In the genomic region with DNA sequence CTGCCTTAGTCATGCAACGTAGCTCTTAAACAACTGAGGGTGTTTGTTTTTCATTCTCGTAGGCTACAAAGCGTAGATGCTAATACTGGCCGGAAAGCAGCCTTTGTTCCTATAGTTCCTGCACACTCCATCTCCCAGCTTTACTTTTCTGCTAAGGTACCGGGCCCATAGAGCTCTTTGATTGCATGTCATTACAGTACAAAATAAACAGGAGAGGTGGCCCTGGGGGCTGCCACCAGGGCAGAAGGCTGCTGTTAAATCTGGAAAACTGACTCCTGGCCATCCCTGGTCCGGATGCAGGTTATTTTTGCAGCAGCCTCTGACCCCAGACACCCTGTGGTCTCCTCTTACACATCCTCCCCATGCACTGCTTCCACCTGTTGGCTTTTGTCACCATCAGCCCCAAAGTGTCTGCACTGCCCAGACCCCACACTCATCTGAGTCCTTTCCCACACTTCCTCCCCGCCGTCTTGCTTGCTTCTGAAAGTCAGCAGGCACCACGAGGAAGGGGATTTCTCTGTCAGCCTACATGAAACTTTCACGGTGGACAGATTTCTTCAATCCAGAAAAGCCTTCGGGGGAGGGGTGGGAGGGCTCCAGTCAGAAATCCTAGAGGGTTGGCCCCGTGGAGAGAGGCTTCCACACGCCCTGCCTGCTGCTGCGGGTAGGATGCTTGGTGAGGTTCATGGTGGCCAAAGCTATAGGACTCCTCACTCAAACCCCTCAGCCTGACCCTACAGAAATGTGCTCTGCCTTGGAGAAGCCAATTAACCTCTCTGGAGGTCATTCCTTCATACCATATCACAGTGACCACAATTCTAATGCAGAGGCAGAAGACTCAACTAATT, we compare ENCODE assay signal across 13 cellular contexts.
A peak's percentile ranks its signal among the peaks of the same experiment; 100 is the strongest.
DNase-seq lines count a peak whose midpoint lies in the region; ATAC-seq, FAIRE-seq and TF ChIP-seq lines count a peak whose summit lies in the region.
"Had no signal": no experiment of that assay in that cellular context is flagged by ENCODE, and none has a peak within 500 bp of the region (broad histone marks: within the 10 kb centered on the region; RNA-seq: fewer than 3 reads in every experiment).

No MANE protein-coding gene starts in this region.

- H3K4me3 Mint-ChIP-seq in glutamatergic neuron (ENCODE audit: unreplicated experiment), result no peak overlapping the region
- H3K4me3 Mint-ChIP-seq in activated CD4-positive, alpha-beta T cell treated with anti-CD3 and anti-CD28 coated beads for 36 hours, result no peak overlapping the region
- H3K4me3 Mint-ChIP-seq: mesothelial cell of epicardium had no signal

- H4K20me1 ChIP-seq in H1 (replicated peaks in 1 of 2; ENCODE audit: control insufficient read depth in 1 of 2, insufficient read depth in 2 of 2, low read length in 2 of 2), result no peaks in the 10 kb centered on the region

- no peak overlapping the region for H3K14ac ChIP-seq in H1 (ENCODE audit: insufficient read length)

- no peaks in the 10 kb centered on the region for H3K27me3 ChIP-seq in left ventricle myocardium inferior (ENCODE audit: low read depth)
- H3K27me3 ChIP-seq in H1 (replicated peaks in 1 of 4; ENCODE audit: control insufficient read depth in 3 of 4, extremely low read depth in 1 of 4, insufficient read depth in 3 of 4, low read length in 3 of 4), result no peaks in the 10 kb centered on the region; a peak in 1 of 7 replicates
- no peaks in the 10 kb centered on the region for H3K27me3 ChIP-seq in heart left ventricle

- H3K4ac ChIP-seq in H1 (replicated peaks; ENCODE audit: insufficient read length, low read depth, low read length), result no peak overlapping the region

- H2BK15ac ChIP-seq in H1 (ENCODE audit: low read length), result no peak overlapping the region

- H3K9ac ChIP-seq in H1 (replicated peaks in 1 of 4; ENCODE audit: extremely low read depth in 1 of 4, low read depth in 3 of 4, low read length in 3 of 4), result no peak overlapping the region

- no peak overlapping the region for H4K5ac ChIP-seq in H1 (ENCODE audit: insufficient read length, low read depth, low read length)

- H3K4me1 ChIP-seq in left ventricle myocardium inferior (peaks cover 8% of the 10 kb centered on the region), H1 (replicated peaks in 1 of 4; ENCODE audit: control insufficient read depth in 3 of 4, insufficient read depth in 4 of 4, low read length in 3 of 4) (peaks cover 0 to 12% (median 7%) of the 10 kb centered on the region in 4 experiments; a peak in 5 of 7 replicates), heart left ventricle (peaks cover 0 to 14% (median 3%) of the 10 kb centered on the region in 12 donors)

- H2AK5ac ChIP-seq in H1 (ENCODE audit: low read depth, low read length), result no peak overlapping the region

- CTCF ChIA-PET in H1 (lab: Charles Lee; ENCODE audit: partially characterized antibody), result interaction anchor here (1.0 to 1.4 kb wide), 6 partner anchors 15 to 577 kb away, joined by 3 to 5 read pairs (median 3); no protein-coding TSS in a partner anchor
- CTCF ChIA-PET in activated CD4-positive, alpha-beta T cell treated with anti-CD3 and anti-CD28 coated beads for 36 hours (lab: Charles Lee), result interaction anchor here (0.7 to 1.0 kb wide), 2 partner anchors 11 to 22 kb away, joined by 4 to 5 read pairs; no protein-coding TSS in a partner anchor

- H3K79me2 ChIP-seq in H1 (ENCODE audit: control insufficient read depth in 1 of 2, insufficient read depth in 2 of 2, low read length in 2 of 2), result no peaks in the 10 kb centered on the region

- H3K23ac ChIP-seq in H1 (ENCODE audit: insufficient read length), result no peak overlapping the region

- no peak for DNase-seq in left ventricle myocardium inferior
- DNase-seq in left cardiac atrium, result no peak
- no peak for DNase-seq in H1 (ENCODE audit: low read depth in 1 of 2, low spot score in 2 of 2)
- DNase-seq in DMS114 treated with DMSO at 0.1 percent for 48 hours (lab: John Stamatoyannopoulos, UW; ENCODE audit: unreplicated experiment), result no peak
- DNase-seq in glutamatergic neuron, result no peak
- no peak for DNase-seq in activated CD4-positive, alpha-beta T cell treated with anti-CD3 and anti-CD28 coated beads for 36 hours
- no peak for DNase-seq in heart left ventricle
- DNase-seq: activated naive CD4-positive, alpha-beta T cell treated with Interleukin-2 at 50 U/mL for 16 hours; cortex of kidney; NCI-H1436 had no signal

- intact Hi-C loops in left ventricle myocardium inferior (cut with micrococcal nuclease) (no loop called here), left cardiac atrium (cut with DNase I) (no loop called here), heart left ventricle (cut with DNase I) (no loop called here)
- intact Hi-C loops in activated CD4-positive, alpha-beta T cell treated with anti-CD3 and anti-CD28 coated beads for 36 hours (cut with DNase I, micrococcal nuclease), result no loop called here

- H3K79me1 ChIP-seq in H1 (ENCODE audit: low read depth, low read length), result no peaks in the 10 kb centered on the region

- H2AFZ ChIP-seq in H1 (ENCODE audit: low read length), result peak overlapping the region; percentile 49; the same call in 1 of the 2 replicates

- TF ChIP-seq CTCF in left ventricle myocardium inferior (IDR thresholded peaks at IDR 0.05; ENCODE audit: borderline replicate concordance) (no peak), H1 (IDR thresholded peaks at IDR 0.05; ENCODE audit: control extremely low read depth in 1 of 3, insufficient read depth in 1 of 3, low read depth in 1 of 3, low read length in 3 of 3) (no peak), glutamatergic neuron (IDR thresholded peaks at IDR 0.05; ENCODE audit: partially characterized antibody, unreplicated experiment) (no peak), heart left ventricle (IDR thresholded peaks at IDR 0.05) (no peak)

- no peaks in the 10 kb centered on the region for H3K23me2 ChIP-seq in H1 (ENCODE audit: low read depth, low read length)

- no peak for TF ChIP-seq EP300 in H1 (IDR thresholded peaks at IDR 0.05; ENCODE audit: borderline replicate concordance in 1 of 2, low read depth in 2 of 2, low read length in 2 of 2)

- 0 out of 2 replicates have a peak overlapping the region, but pooled peaks have one; percentile 75 for H2BK12ac ChIP-seq in H1 (ENCODE audit: low read depth, low read length)

- no peak overlapping the region for H3K56ac ChIP-seq in H1 (replicated peaks; ENCODE audit: insufficient read length, low read depth, low read length)

- H3K4me3 ChIP-seq in left ventricle myocardium inferior (no peak overlapping the region), H1 (ENCODE audit: extremely low read depth in 1 of 4, insufficient read depth in 2 of 4, low read depth in 3 of 4, low read length in 4 of 4) (no peak overlapping the region), heart left ventricle (no peak overlapping the region)

- no peak overlapping the region for H2BK120ac ChIP-seq in H1 (replicated peaks; ENCODE audit: low read depth, low read length)

- H3K18ac ChIP-seq in H1 (ENCODE audit: extremely low read depth, low read length), result no peak overlapping the region

- H3K4me1 Mint-ChIP-seq in glutamatergic neuron (ENCODE audit: low read depth, unreplicated experiment), result peaks cover 18% of the 10 kb centered on the region
- H3K4me1 Mint-ChIP-seq in activated CD4-positive, alpha-beta T cell treated with anti-CD3 and anti-CD28 coated beads for 36 hours, result peaks cover 33% of the 10 kb centered on the region

- 83% methylated on average over 14 of the region's 14 CpGs; no CpG with 5 or more reads in 1 of the 2 experiments for WGBS in H1 (ENCODE audit: extremely low coverage in 1 of 2, insufficient coverage in 1 of 2, insufficient read length in 1 of 2, insufficient replicate concordance in 2 of 2, low coverage in 1 of 2, low lambda C conversion rate in 2 of 2, missing lambda C conversion rate in 1 of 2), 2 experiments
- 81 to 92% (median 89%) methylated on average over 14 of the region's 14 CpGs for WGBS in heart left ventricle, 4 donors

- FAIRE-seq in H1 (lab: Jason Lieb, UNC), result no peak
- FAIRE-seq: G401.6 had no signal

- no peak for TF ChIP-seq RAD21 in H1 (IDR thresholded peaks at IDR 0.05 in 1 of 2, conservative IDR thresholded peaks at IDR 0.05 in 1 of 2; ENCODE audit: low read depth in 2 of 2, low read length in 2 of 2)

- no peaks in the 10 kb centered on the region for H3K27me3 Mint-ChIP-seq in glutamatergic neuron (ENCODE audit: unreplicated experiment)
- no peaks in the 10 kb centered on the region for H3K27me3 Mint-ChIP-seq in activated CD4-positive, alpha-beta T cell treated with anti-CD3 and anti-CD28 coated beads for 36 hours

- no peak for ATAC-seq in left cardiac atrium
- peak; percentile 59 for ATAC-seq in HG02885 (IDR thresholded peaks at IDR 0.05; ENCODE audit: poor library complexity, unreplicated experiment)
- no peak for ATAC-seq in activated CD4-positive, alpha-beta T cell treated with anti-CD3 and anti-CD28 coated beads for 36 hours
- ATAC-seq in heart left ventricle, result no peak

- no peak overlapping the region for H2BK20ac ChIP-seq in H1 (ENCODE audit: low read length)

- TF ChIP-seq POLR2A in H1 (IDR thresholded peaks at IDR 0.05; ENCODE audit: control extremely low read depth in 1 of 2, low read depth in 2 of 2, low read length in 2 of 2) (no peak), heart left ventricle (IDR thresholded peaks at IDR 0.05) (no peak)

- no peak overlapping the region for H4K91ac ChIP-seq in H1 (replicated peaks; ENCODE audit: insufficient read length, low read length)

- H3K36me3 ChIP-seq in left ventricle myocardium inferior (no peaks in the 10 kb centered on the region), H1 (ENCODE audit: control insufficient read depth in 2 of 4, insufficient read depth in 4 of 4, low read length in 3 of 4) (no peaks in the 10 kb centered on the region), heart left ventricle (no peaks in the 10 kb centered on the region)

- no peak overlapping the region for H4K8ac ChIP-seq in H1 (ENCODE audit: extremely low read depth, insufficient read depth, low read length)

- no peak overlapping the region for H3K27ac Mint-ChIP-seq in glutamatergic neuron (ENCODE audit: unreplicated experiment)
- H3K27ac Mint-ChIP-seq in activated CD4-positive, alpha-beta T cell treated with anti-CD3 and anti-CD28 coated beads for 36 hours, result no peak overlapping the region

- H3K9me3 ChIP-seq in left ventricle myocardium inferior (replicated peaks), result no peaks in the 10 kb centered on the region
- H3K9me3 ChIP-seq in H1 (ENCODE audit: insufficient read depth in 2 of 2, low read depth in 1 of 2, low read length in 1 of 2), result peaks cover 2 to 7% of the 10 kb centered on the region in 2 experiments; a peak in 1 of 4 replicates
- H3K9me3 ChIP-seq in heart left ventricle, result peaks cover 0 to 5% (median 0%) of the 10 kb centered on the region in 12 donors

- H3K36me3 Mint-ChIP-seq in glutamatergic neuron (ENCODE audit: unreplicated experiment), result peaks cover 6% of the 10 kb centered on the region
- peaks cover 5% of the 10 kb centered on the region for H3K36me3 Mint-ChIP-seq in activated CD4-positive, alpha-beta T cell treated with anti-CD3 and anti-CD28 coated beads for 36 hours (ENCODE audit: low read depth)
- H3K36me3 Mint-ChIP-seq: mesothelial cell of epicardium had no signal

- H3K9me3 Mint-ChIP-seq in glutamatergic neuron (ENCODE audit: unreplicated experiment), result no peaks in the 10 kb centered on the region
- H3K9me3 Mint-ChIP-seq in activated CD4-positive, alpha-beta T cell treated with anti-CD3 and anti-CD28 coated beads for 36 hours (ENCODE audit: low read depth), result peaks cover 10% of the 10 kb centered on the region

- POLR2A ChIA-PET in H1 (lab: Charles Lee; ENCODE audit: partially characterized antibody), result interaction anchor here (0.6 to 1.1 kb wide), 2 partner anchors 35 to 46 kb away, joined by 3 to 4 read pairs; no protein-coding TSS in a partner anchor
- POLR2A ChIA-PET in activated CD4-positive, alpha-beta T cell treated with anti-CD3 and anti-CD28 coated beads for 36 hours (lab: Charles Lee), result interaction anchor here (0.6 kb wide), 1 partner anchor 60 kb away, joined by 3 read pairs; no protein-coding TSS in a partner anchor

- H2BK5ac ChIP-seq in H1 (ENCODE audit: low read depth, low read length), result no peak overlapping the region; the same call in 1 of the 2 replicates

- H3K27ac ChIP-seq in left ventricle myocardium inferior (replicated peaks) (peak overlapping the region; percentile 63), H1 (ENCODE audit: low read depth, low read length) (no peak overlapping the region), heart left ventricle (peak overlapping the region in 2 of 12 donors; percentile 44 to 53)

- peak overlapping the region in 1 of 2 experiments; percentile 26; a peak in 1 of 4 replicates for H3K4me2 ChIP-seq in H1 (ENCODE audit: insufficient read depth in 1 of 2, low read depth in 2 of 2, low read length in 2 of 2)
